ENCODE assay signal across 1 cellular context in the genomic region with DNA sequence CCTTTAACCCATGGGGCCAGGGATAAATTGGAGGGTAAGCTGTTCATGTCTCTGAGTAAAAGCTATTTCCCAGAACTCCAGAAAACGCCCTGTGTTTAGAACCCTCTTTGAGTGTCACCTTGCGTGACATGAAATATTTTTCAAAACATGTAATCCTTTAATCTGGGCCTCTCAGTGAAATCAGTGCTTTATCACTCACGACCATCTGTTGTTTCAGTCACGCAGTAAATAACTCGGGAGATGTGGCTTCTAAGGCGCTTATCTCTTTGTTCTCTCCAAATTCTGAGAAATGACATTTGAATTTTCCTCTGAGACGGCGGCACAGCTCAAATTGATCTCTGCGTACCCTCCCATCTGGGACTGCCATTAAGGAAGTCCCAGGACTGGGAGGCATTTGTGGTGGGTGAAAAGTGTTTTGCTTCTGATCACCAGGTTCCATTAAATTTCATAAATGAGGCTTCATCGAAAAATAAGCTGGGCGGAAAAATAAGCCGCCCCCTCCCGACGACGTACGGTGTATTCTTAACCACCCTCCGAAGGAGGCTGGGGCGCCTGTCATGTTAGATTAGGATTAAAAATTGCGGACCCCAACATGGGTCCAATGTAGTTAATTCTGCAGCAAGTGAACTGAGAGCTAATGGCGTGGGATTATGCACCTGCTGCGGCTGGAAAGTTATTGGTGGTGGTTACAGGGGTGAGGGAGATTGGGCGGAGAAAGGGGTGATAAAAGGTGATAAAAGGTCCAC.
TF ChIP-seq lines count a peak whose summit lies in the region.

No MANE protein-coding gene starts in this region.

TF ChIP-seq in HepG2, 621 proteins besides CTCF, POLR2A, EP300 and RAD21 (continued from another document):
- TF ChIP-seq, protein P1, sequence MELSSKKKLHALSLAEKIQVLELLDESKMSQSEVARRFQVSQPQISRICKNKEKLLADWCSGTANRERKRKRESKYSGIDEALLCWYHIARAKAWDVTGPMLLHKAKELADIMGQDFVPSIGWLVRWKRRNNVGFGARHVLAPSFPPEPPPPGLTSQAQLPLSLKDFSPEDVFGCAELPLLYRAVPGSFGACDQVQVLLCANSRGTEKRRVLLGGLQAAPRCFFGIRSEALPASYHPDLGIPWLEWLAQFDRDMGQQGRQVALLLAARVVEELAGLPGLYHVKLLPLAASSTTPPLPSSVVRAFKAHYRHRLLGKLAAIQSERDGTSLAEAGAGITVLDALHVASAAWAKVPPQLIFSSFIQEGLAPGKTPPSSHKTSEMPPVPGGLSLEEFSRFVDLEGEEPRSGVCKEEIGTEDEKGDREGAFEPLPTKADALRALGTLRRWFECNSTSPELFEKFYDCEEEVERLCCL (CRISPR knock-in tag; IDR thresholded peaks at IDR 0.05; ENCODE audit: borderline replicate concordance): no peak
- TF ChIP-seq RELA (CRISPR knock-in tag; IDR thresholded peaks at IDR 0.05) (no peak), ZSCAN5A (CRISPR knock-in tag; IDR thresholded peaks at IDR 0.05; ENCODE audit: borderline replicate concordance) (no peak), PAXIP1 (CRISPR knock-in tag; conservative IDR thresholded peaks at IDR 0.05) (no peak), ZBTB37 (CRISPR knock-in tag; IDR thresholded peaks at IDR 0.05) (no peak), ZFAT (CRISPR knock-in tag; conservative IDR thresholded peaks at IDR 0.05) (no peak), SAFB2 (CRISPR knock-in tag; IDR thresholded peaks at IDR 0.05; ENCODE audit: borderline replicate concordance, low read depth) (no peak), MAFK (conservative IDR thresholded peaks at IDR 0.05 in 1 of 2, IDR thresholded peaks at IDR 0.05 in 1 of 2; ENCODE audit: low read length in 2 of 2) (no peak)
